In the genomic region with DNA sequence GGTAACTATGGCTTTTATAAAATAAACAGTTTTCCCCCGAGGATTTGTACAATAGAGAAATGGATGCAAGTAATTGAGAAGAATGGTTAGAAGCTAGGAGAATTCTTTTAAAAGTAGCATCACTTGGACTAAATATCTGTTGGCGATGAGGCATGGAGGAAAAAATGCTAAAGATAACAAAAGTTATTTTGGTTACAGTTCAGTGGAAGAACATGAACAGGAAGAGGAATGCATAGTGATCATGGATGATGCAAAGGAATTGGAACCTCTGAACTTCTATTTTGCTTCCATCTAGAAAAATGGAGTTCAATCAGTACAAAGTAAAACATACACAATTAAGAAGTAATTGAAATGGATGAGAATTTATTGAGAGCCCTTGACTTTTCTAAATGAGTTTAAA, we compare ENCODE assay signal across 15 cellular contexts. TPM values are rescaled to one million over a fixed set of nuclear protein-coding genes. Genes with fewer than 3 reads are reported as not detected.
A peak's percentile ranks its signal among the peaks of the same experiment; 100 is the strongest.
DNase-seq lines count a peak whose midpoint lies in the region; ATAC-seq and TF ChIP-seq lines count a peak whose summit lies in the region.
"Had no signal": no experiment of that assay in that cellular context is flagged by ENCODE, and none has a peak within 500 bp of the region (broad histone marks: within the 10 kb centered on the region; RNA-seq: fewer than 3 reads in every experiment).

No MANE protein-coding gene starts in this region.

- H3K4me3 Mint-ChIP-seq in nephron = no peak overlapping the region
- H3K4me3 Mint-ChIP-seq in immature natural killer cell = no peak overlapping the region
- H3K4me3 Mint-ChIP-seq in endothelial cell (ENCODE audit: unreplicated experiment) = no peak overlapping the region
- H3K4me3 Mint-ChIP-seq: central memory CD8-positive, alpha-beta T cell; stimulated activated naive CD8-positive, alpha-beta T cell treated with anti-CD3 and anti-CD28 coated beads, Interleukin-15, amount 100 ng/mL, for 72 hours had no signal

- H3K27ac Mint-ChIP-seq in nephron (peak overlapping the region in 2 of 3 experiments; percentile 75 to 81), immature natural killer cell (no peak overlapping the region), endothelial cell (ENCODE audit: unreplicated experiment) (no peak overlapping the region)
- H3K27ac Mint-ChIP-seq: activated naive CD4-positive, alpha-beta T cell treated with anti-CD3 and anti-CD28 coated beads, Interleukin-2, amount 50 U/mL, for 72 hours; stimulated activated naive CD8-positive, alpha-beta T cell treated with anti-CD3 and anti-CD28 coated beads, Interleukin-15, amount 100 ng/mL, for 72 hours had no signal

- H3K9me3 Mint-ChIP-seq in nephron = no peaks in the 10 kb centered on the region
- H3K9me3 Mint-ChIP-seq in immature natural killer cell = no peaks in the 10 kb centered on the region
- H3K9me3 Mint-ChIP-seq in endothelial cell (ENCODE audit: unreplicated experiment) = no peaks in the 10 kb centered on the region
- H3K9me3 Mint-ChIP-seq: central memory CD8-positive, alpha-beta T cell; stimulated activated naive CD8-positive, alpha-beta T cell treated with anti-CD3 and anti-CD28 coated beads, Interleukin-15, amount 100 ng/mL, for 72 hours had no signal

- TF ChIP-seq CTCF in nephron (IDR thresholded peaks at IDR 0.05; ENCODE audit: unreplicated experiment in 3 of 3) (no peak), endothelial cell (IDR thresholded peaks at IDR 0.05; ENCODE audit: unreplicated experiment) (no peak)

- ATAC-seq in HG03045 (IDR thresholded peaks at IDR 0.05; ENCODE audit: unreplicated experiment) (no peak), GM21360 (IDR thresholded peaks at IDR 0.05; ENCODE audit: unreplicated experiment) (no peak)
- ATAC-seq: activated naive CD4-positive, alpha-beta T cell treated with anti-CD3 and anti-CD28 coated beads, Interleukin-2, amount 50 U/mL, for 72 hours; stimulated activated naive CD8-positive, alpha-beta T cell treated with anti-CD3 and anti-CD28 coated beads, Interleukin-15, amount 100 ng/mL, for 72 hours had no signal

- no peaks in the 10 kb centered on the region for H3K27me3 Mint-ChIP-seq in nephron (ENCODE audit: low read depth)
- peaks cover 0 to 3% (median 1%) of the 10 kb centered on the region in 3 donors for H3K27me3 Mint-ChIP-seq in immature natural killer cell (ENCODE audit: low read depth in 3 of 3)
- H3K27me3 Mint-ChIP-seq in endothelial cell (ENCODE audit: unreplicated experiment) = peaks cover 7% of the 10 kb centered on the region
- H3K27me3 Mint-ChIP-seq: stimulated activated naive CD8-positive, alpha-beta T cell treated with anti-CD3 and anti-CD28 coated beads, Interleukin-15, amount 100 ng/mL, for 72 hours had no signal

- H3K36me3 Mint-ChIP-seq in nephron (ENCODE audit: low read depth) = no peaks in the 10 kb centered on the region
- H3K36me3 Mint-ChIP-seq in immature natural killer cell = no peaks in the 10 kb centered on the region
- peaks cover 16% of the 10 kb centered on the region for H3K36me3 Mint-ChIP-seq in endothelial cell (ENCODE audit: low read depth, unreplicated experiment)
- H3K36me3 Mint-ChIP-seq: activated naive CD4-positive, alpha-beta T cell treated with anti-CD3 and anti-CD28 coated beads, Interleukin-2, amount 50 U/mL, for 72 hours had no signal

- peaks cover 21% of the 10 kb centered on the region for H3K4me1 Mint-ChIP-seq in nephron
- H3K4me1 Mint-ChIP-seq in immature natural killer cell = peaks cover 6 to 36% of the 10 kb centered on the region in 2 donors
- peaks cover 44% of the 10 kb centered on the region for H3K4me1 Mint-ChIP-seq in endothelial cell (ENCODE audit: unreplicated experiment)
- H3K4me1 Mint-ChIP-seq: central memory CD8-positive, alpha-beta T cell had no signal

- DNase-seq in AG08396 (ENCODE audit: low spot score) (peak; percentile 39), HCEC 1CT (peak; percentile 10), dermis blood vessel endothelial cell (peak; percentile 40), immature natural killer cell (no peak), endothelial cell (ENCODE audit: low spot score) (no peak)
- DNase-seq: activated CD8-positive, alpha-beta memory T cell treated with anti-CD3 and anti-CD28 coated beads, Interleukin-2, amount 50 U/mL, for 4 hours; NCI-H187 treated with DMSO at 0.1 percent for 48 hours; NCI-H524; PC-9; stimulated activated naive CD8-positive, alpha-beta T cell treated with anti-CD3 and anti-CD28 coated beads, Interleukin-15, amount 100 ng/mL, for 72 hours had no signal

RNA-seq across cellular contexts. Expression of gene ENTPD1, which starts 32.9 kb away (rescaled TPM):
- total RNA-seq in dermis blood vessel endothelial cell (32.2 and 54.4 TPM in 2 replicates), endothelial cell (ENCODE audit: unreplicated experiment) (102 TPM)
- polyA plus RNA-seq in immature natural killer cell = 1 to 10 TPM; 1.8 to 4.3 (median 1.8) TPM
- total RNA-seq: PC-9 had no signal

Comparison
In these comparisons a context has a peak if more than half of its experiments do, and no peak if none do; other contexts are left out.
1. DNase-seq: peak in AG08396 (single experiment), HCEC 1CT (single experiment) and dermis blood vessel endothelial cell (single experiment); none in immature natural killer cell (0 of 3) and endothelial cell (single experiment).
2. H3K27ac Mint-ChIP-seq: peak in nephron (2 of 3); none in immature natural killer cell (0 of 6) and endothelial cell (single experiment).